8 cellular contexts compared by ENCODE assay signal in genomic region chr3:128879991-128880390, GRCh38. TPM values are rescaled to one million over a fixed set of nuclear protein-coding genes. Genes with fewer than 3 reads are reported as not detected.
DNase-seq lines count a peak whose midpoint lies in the region; ATAC-seq and TF ChIP-seq lines count a peak whose summit lies in the region.

No MANE protein-coding gene starts in this region.

- no peaks in the 10 kb centered on the region for H3K27me3 ChIP-seq in GM23338 (ENCODE audit: insufficient read depth)

- H3K79me2 ChIP-seq in GM23338 (replicated peaks; ENCODE audit: insufficient read depth): peaks cover 53% of the 10 kb centered on the region

- H3K27me3 Mint-ChIP-seq in GM23338 (ENCODE audit: insufficient read depth, low read depth, poor library complexity): peaks cover 15% of the 10 kb centered on the region
- H3K27me3 Mint-ChIP-seq in T-cell: no peaks in the 10 kb centered on the region

- H3K4me2 ChIP-seq in GM23338: peak overlapping the region; percentile 97

- H3K36me3 Mint-ChIP-seq in GM23338 (ENCODE audit: low read depth) (peaks cover 11% of the 10 kb centered on the region), T-cell (peaks cover 16% of the 10 kb centered on the region)

- peak overlapping the region; percentile 80; the same call in 1 of the 2 replicates for H2AFZ ChIP-seq in GM23338

- no peaks in the 10 kb centered on the region for H3F3A ChIP-seq in GM23338 (replicated peaks; ENCODE audit: low read depth)

- DNase-seq in GM23338 (ENCODE audit: low spot score): no peak
- DNase-seq in T-cell: peak in 1 of 34 experiments; percentile 7
- no peak for DNase-seq in fibroblast of villous mesenchyme (ENCODE audit: low read depth)
- no peak for DNase-seq in middle frontal gyrus (ENCODE audit: extremely low spot score, low spot score)
- no peak for DNase-seq in inferior parietal cortex (ENCODE audit: extremely low spot score)
- DNase-seq in cerebellar nuclear complex (lab: John Stamatoyannopoulos, UW): no peak

- H3K4me3 ChIP-seq in GM23338 (peak overlapping the region; percentile 81), fibroblast of villous mesenchyme (ENCODE audit: low read depth, low read length) (peak overlapping the region; percentile 80), skin epidermis (peak overlapping the region; percentile 56 to 79 (median 66))

- H3K4me1 ChIP-seq in GM23338 (ENCODE audit: insufficient read depth): peaks cover 19% of the 10 kb centered on the region; the same call in 1 of the 2 replicates

- peak; percentile 7 for ATAC-seq in GM23338
- ATAC-seq in T-cell (replicated peaks in 1 of 4): no peak
- ATAC-seq in GM21367 (IDR thresholded peaks at IDR 0.05; ENCODE audit: unreplicated experiment): no peak

- H3K27ac ChIP-seq in GM23338 (ENCODE audit: low read depth): peak overlapping the region; percentile 76; the same call in 1 of the 2 replicates
- H3K27ac ChIP-seq in skin epidermis: peak overlapping the region; percentile 41 to 99 (median 94)

- H3K9me2 ChIP-seq in GM23338 (ENCODE audit: insufficient read depth): no peaks in the 10 kb centered on the region

- peaks cover 27% of the 10 kb centered on the region for H3K4me1 Mint-ChIP-seq in GM23338
- H3K4me1 Mint-ChIP-seq in T-cell: peaks cover 68 to 80% (median 70%) of the 10 kb centered on the region in 3 donors

- H3K36me3 ChIP-seq in GM23338 (ENCODE audit: insufficient read depth): no peaks in the 10 kb centered on the region

- POLR2A ChIA-PET in T-cell (lab: Charles Lee): interaction anchor here in 1 of 2 donors (0.6 kb wide), 1 partner anchor 1522 kb away, joined by 3 read pairs; no protein-coding TSS in a partner anchor

- H3K4me3 Mint-ChIP-seq in GM23338 (peak overlapping the region; percentile 93), T-cell (peak overlapping the region; percentile 71 to 90 (median 83))

- H3K9me3 Mint-ChIP-seq in GM23338 (no peaks in the 10 kb centered on the region), T-cell (no peaks in the 10 kb centered on the region)

- H3K27ac Mint-ChIP-seq in GM23338 (peak overlapping the region; percentile 96), T-cell (peak overlapping the region; percentile 90 to 97)

- no peaks in the 10 kb centered on the region; the same call in 1 of the 2 replicates for H4K20me1 ChIP-seq in GM23338 (replicated peaks; ENCODE audit: insufficient read depth)

- TF ChIP-seq CTCF in GM23338 (conservative IDR thresholded peaks at IDR 0.05; ENCODE audit: low read depth in 2 of 2) (no peak), fibroblast of villous mesenchyme (IDR thresholded peaks at IDR 0.05; ENCODE audit: insufficient read depth, low read depth, low read length) (no peak)

- CTCF ChIA-PET in T-cell (lab: Charles Lee): interaction anchor here in 1 of 2 donors (0.7 to 2.6 kb wide), 7 partner anchors 34 to 226 kb away, joined by 3 to 15 read pairs (median 3); no protein-coding TSS in a partner anchor

TF ChIP-seq in GM23338, 12 proteins besides CTCF, POLR2A, EP300 and RAD21:
- no peak for TF ChIP-seq ZNF114 (CRISPR knock-in tag; IDR thresholded peaks at IDR 0.05)
- no peak for TF ChIP-seq ZNF331 (CRISPR knock-in tag; IDR thresholded peaks at IDR 0.05; ENCODE audit: low read depth)
- no peak for TF ChIP-seq EZH2phosphoT487 (IDR thresholded peaks at IDR 0.05; ENCODE audit: unreplicated experiment)
- TF ChIP-seq POLR2AphosphoS5 (IDR thresholded peaks at IDR 0.05; ENCODE audit: low read depth): no peak
- TF ChIP-seq JUNB (IDR thresholded peaks at IDR 0.05; ENCODE audit: unreplicated experiment): no peak
- TF ChIP-seq, protein P1, sequence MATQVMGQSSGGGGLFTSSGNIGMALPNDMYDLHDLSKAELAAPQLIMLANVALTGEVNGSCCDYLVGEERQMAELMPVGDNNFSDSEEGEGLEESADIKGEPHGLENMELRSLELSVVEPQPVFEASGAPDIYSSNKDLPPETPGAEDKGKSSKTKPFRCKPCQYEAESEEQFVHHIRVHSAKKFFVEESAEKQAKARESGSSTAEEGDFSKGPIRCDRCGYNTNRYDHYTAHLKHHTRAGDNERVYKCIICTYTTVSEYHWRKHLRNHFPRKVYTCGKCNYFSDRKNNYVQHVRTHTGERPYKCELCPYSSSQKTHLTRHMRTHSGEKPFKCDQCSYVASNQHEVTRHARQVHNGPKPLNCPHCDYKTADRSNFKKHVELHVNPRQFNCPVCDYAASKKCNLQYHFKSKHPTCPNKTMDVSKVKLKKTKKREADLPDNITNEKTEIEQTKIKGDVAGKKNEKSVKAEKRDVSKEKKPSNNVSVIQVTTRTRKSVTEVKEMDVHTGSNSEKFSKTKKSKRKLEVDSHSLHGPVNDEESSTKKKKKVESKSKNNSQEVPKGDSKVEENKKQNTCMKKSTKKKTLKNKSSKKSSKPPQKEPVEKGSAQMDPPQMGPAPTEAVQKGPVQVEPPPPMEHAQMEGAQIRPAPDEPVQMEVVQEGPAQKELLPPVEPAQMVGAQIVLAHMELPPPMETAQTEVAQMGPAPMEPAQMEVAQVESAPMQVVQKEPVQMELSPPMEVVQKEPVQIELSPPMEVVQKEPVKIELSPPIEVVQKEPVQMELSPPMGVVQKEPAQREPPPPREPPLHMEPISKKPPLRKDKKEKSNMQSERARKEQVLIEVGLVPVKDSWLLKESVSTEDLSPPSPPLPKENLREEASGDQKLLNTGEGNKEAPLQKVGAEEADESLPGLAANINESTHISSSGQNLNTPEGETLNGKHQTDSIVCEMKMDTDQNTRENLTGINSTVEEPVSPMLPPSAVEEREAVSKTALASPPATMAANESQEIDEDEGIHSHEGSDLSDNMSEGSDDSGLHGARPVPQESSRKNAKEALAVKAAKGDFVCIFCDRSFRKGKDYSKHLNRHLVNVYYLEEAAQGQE (IDR thresholded peaks at IDR 0.05; ENCODE audit: unreplicated experiment): no peak
- TF ChIP-seq EZH2 (IDR thresholded peaks at IDR 0.05; ENCODE audit: low read depth, unreplicated experiment): no peak
- TF ChIP-seq, protein P2, sequence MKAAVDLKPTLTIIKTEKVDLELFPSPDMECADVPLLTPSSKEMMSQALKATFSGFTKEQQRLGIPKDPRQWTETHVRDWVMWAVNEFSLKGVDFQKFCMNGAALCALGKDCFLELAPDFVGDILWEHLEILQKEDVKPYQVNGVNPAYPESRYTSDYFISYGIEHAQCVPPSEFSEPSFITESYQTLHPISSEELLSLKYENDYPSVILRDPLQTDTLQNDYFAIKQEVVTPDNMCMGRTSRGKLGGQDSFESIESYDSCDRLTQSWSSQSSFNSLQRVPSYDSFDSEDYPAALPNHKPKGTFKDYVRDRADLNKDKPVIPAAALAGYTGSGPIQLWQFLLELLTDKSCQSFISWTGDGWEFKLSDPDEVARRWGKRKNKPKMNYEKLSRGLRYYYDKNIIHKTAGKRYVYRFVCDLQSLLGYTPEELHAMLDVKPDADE (IDR thresholded peaks at IDR 0.05): no peak
- no peak for TF ChIP-seq NANOG (IDR thresholded peaks at IDR 0.05; ENCODE audit: borderline replicate concordance)

RNA-seq across cellular contexts. Expression of gene ACAD9, which starts 0.6 kb away (rescaled TPM):
- 27.5 and 36.4 TPM in 2 replicates for total RNA-seq in GM23338 (2014; rRNA removed; shearing (Covaris generic))
- polyA plus RNA-seq in GM23338 (2016; fragmentation: Nextera tagmentation; extraction: Ambion mirVana): 21.2 and 23.7 TPM in 2 replicates
- total RNA-seq in T-cell: 10 to 100 TPM; 45.1 to 91.5 (median 54.3) TPM
- total RNA-seq in fibroblast of villous mesenchyme: 35.8 and 41.6 TPM in 2 replicates
